In genomic region chr5:43661102-43661501, GRCh38 we compare ENCODE assay signal across 10 cellular contexts. TPM values are rescaled to one million over a fixed set of nuclear protein-coding genes. Genes with fewer than 3 reads are reported as not detected.
A peak's percentile ranks its signal among the peaks of the same experiment; 100 is the strongest.
DNase-seq lines count a peak whose midpoint lies in the region; ATAC-seq, FAIRE-seq and TF ChIP-seq lines count a peak whose summit lies in the region.
"Had no signal": no experiment of that assay in that cellular context is flagged by ENCODE, and none has a peak within 500 bp of the region (broad histone marks: within the 10 kb centered on the region; RNA-seq: fewer than 3 reads in every experiment).

No MANE protein-coding gene starts in this region.

- H3K9me3 Mint-ChIP-seq in Caco-2 (ENCODE audit: unreplicated experiment) (no peaks in the 10 kb centered on the region), WTC11 (peaks cover 3% of the 10 kb centered on the region; the same call in 1 of the 2 replicates)

- DNase-seq in Caco-2 (peak in 1 of 2 experiments; percentile 39), HTR-8/SVneo (ENCODE audit: insufficient read length, low spot score) (peak; percentile 22), WTC11 (ENCODE audit: low spot score) (peak; percentile 17), kidney tubule cell (ENCODE audit: low spot score) (peak; percentile 26), activated gamma-delta T cell treated with Interleukin-2 at 50 U/mL for 16 hours (no peak), NCI-H1092 treated with DMSO at 0.1 percent for 48 hours (lab: John Stamatoyannopoulos, UW) (no peak)
- DNase-seq in activated CD4-positive, CD25-positive, alpha-beta regulatory T cell (lab: John Stamatoyannopoulos, UW) = no peak

- no peaks in the 10 kb centered on the region for H3K27me3 ChIP-seq in Caco-2 (replicated peaks; ENCODE audit: control insufficient read depth, insufficient read depth, low read length)
- H3K27me3 ChIP-seq: SJSA1 had no signal

- BruUV-seq in Caco-2 (replicated peaks; lab: Mats Ljungman, UMichigan) = no TSS peak

- no peak overlapping the region for H3K4me3 ChIP-seq in Caco-2 (ENCODE audit: low read depth, low read length)
- H3K4me3 ChIP-seq: SJSA1 had no signal

- intact Hi-C loops in Caco-2 (cut with micrococcal nuclease; ENCODE audit: unreplicated experiment) = no loop called here

- TF ChIP-seq CTCF in Caco-2 (IDR thresholded peaks at IDR 0.05; ENCODE audit: insufficient read depth in 1 of 2, low read depth in 1 of 2, low read length in 1 of 2, severe bottlenecking in 1 of 2, unreplicated experiment in 1 of 2) (peak; percentile 32 to 52), WTC11 (IDR thresholded peaks at IDR 0.05) (peak; percentile 47; the same call in 1 of the 2 replicates)

- CTCF ChIA-PET in Caco-2 (lab: Charles Lee) = no interaction called here
- CTCF ChIA-PET in WTC11 (lab: Charles Lee) = interaction anchor here (0.9 to 1.4 kb wide), 3 partner anchors 11 to 30 kb away, joined by 3 to 4 read pairs (median 3); no protein-coding TSS in a partner anchor

- POLR2A ChIA-PET in Caco-2 (lab: Charles Lee) (no interaction called here), WTC11 (lab: Charles Lee) (no interaction called here)

- no peak for FAIRE-seq in HTR-8/SVneo (lab: Jason Lieb, UNC)
- FAIRE-seq: islet of Langerhans had no signal

- ATAC-seq in WTC11 (no peak), GM21447 (IDR thresholded peaks at IDR 0.05; ENCODE audit: unreplicated experiment) (no peak)

- no peaks in the 10 kb centered on the region for H3K4me1 ChIP-seq in Caco-2

- H3K27me3 Mint-ChIP-seq in Caco-2 (ENCODE audit: insufficient read depth, unreplicated experiment) = no peaks in the 10 kb centered on the region
- no peaks in the 10 kb centered on the region for H3K27me3 Mint-ChIP-seq in WTC11 (ENCODE audit: low read depth)

- no peaks in the 10 kb centered on the region for H3K4me1 Mint-ChIP-seq in Caco-2 (ENCODE audit: low read depth, unreplicated experiment)
- no peaks in the 10 kb centered on the region for H3K4me1 Mint-ChIP-seq in WTC11

- H3K4me3 Mint-ChIP-seq in Caco-2 (ENCODE audit: unreplicated experiment) (no peak overlapping the region), WTC11 (no peak overlapping the region)

- H3K27ac Mint-ChIP-seq in Caco-2 (ENCODE audit: unreplicated experiment) (no peak overlapping the region), WTC11 (no peak overlapping the region)

- H3K9me3 ChIP-seq in Caco-2 = no peaks in the 10 kb centered on the region
- H3K9me3 ChIP-seq: SJSA1 had no signal

- H3K36me3 Mint-ChIP-seq in Caco-2 (ENCODE audit: insufficient read depth, unreplicated experiment) (no peaks in the 10 kb centered on the region), WTC11 (peaks cover 22% of the 10 kb centered on the region)

- H3K36me3 ChIP-seq in Caco-2 (ENCODE audit: control insufficient read depth, insufficient read depth, low read length) = no peaks in the 10 kb centered on the region

TF ChIP-seq in WTC11, 78 proteins besides CTCF, POLR2A, EP300 and RAD21:
- no peak for TF ChIP-seq NR2C2 (CRISPR knock-in tag; IDR thresholded peaks at IDR 0.05)
- no peak for TF ChIP-seq NFATC4 (CRISPR knock-in tag; IDR thresholded peaks at IDR 0.05)
- TF ChIP-seq CDX4 (CRISPR knock-in tag; IDR thresholded peaks at IDR 0.05; ENCODE audit: borderline replicate concordance) = no peak
- no peak for TF ChIP-seq FOXJ3 (CRISPR knock-in tag; IDR thresholded peaks at IDR 0.05; ENCODE audit: borderline replicate concordance)
- no peak for TF ChIP-seq ATF6 (CRISPR knock-in tag; IDR thresholded peaks at IDR 0.05)
- TF ChIP-seq ZNF317 (CRISPR knock-in tag; IDR thresholded peaks at IDR 0.05; ENCODE audit: borderline replicate concordance, low read depth) = no peak
- no peak for TF ChIP-seq ZNF263 (CRISPR knock-in tag; IDR thresholded peaks at IDR 0.05; ENCODE audit: low read depth)
- TF ChIP-seq ZNF416 (CRISPR knock-in tag; IDR thresholded peaks at IDR 0.05) = no peak
- TF ChIP-seq FOXK1 (CRISPR knock-in tag; IDR thresholded peaks at IDR 0.05) = no peak
- TF ChIP-seq NFE2L1 (CRISPR knock-in tag; IDR thresholded peaks at IDR 0.05) = no peak
- no peak for TF ChIP-seq PRDM15 (CRISPR knock-in tag; IDR thresholded peaks at IDR 0.05)

RNA-seq across cellular contexts. Expression of gene NNT, which starts 58.1 kb away (rescaled TPM):
- 42.5 and 44.8 TPM in 2 replicates for total RNA-seq in Caco-2 (2022)
- total RNA-seq in WTC11 (2021) = 32.0 to 37.6 TPM (median 33.1 TPM) in 3 replicates

Comparison
In these comparisons a context has a peak if more than half of its experiments do, and no peak if none do; other contexts are left out.
1. DNase-seq: peak in HTR-8/SVneo (single experiment), WTC11 (single experiment) and kidney tubule cell (single experiment); none in activated CD4-positive, CD25-positive, alpha-beta regulatory T cell (0 of 4), activated gamma-delta T cell treated with Interleukin-2 at 50 U/mL for 16 hours (single experiment) and NCI-H1092 treated with DMSO at 0.1 percent for 48 hours (single experiment).